ENCODE assay signal across 19 cellular contexts in genomic region chr6:45886776-45887175, GRCh38.
A peak's percentile ranks its signal among the peaks of the same experiment; 100 is the strongest.
DNase-seq lines count a peak whose midpoint lies in the region; ATAC-seq and TF ChIP-seq lines count a peak whose summit lies in the region.
"Had no signal": no experiment of that assay in that cellular context is flagged by ENCODE, and none has a peak within 500 bp of the region (broad histone marks: within the 10 kb centered on the region; RNA-seq: fewer than 3 reads in every experiment).

No MANE protein-coding gene starts in this region.

- H2AFZ ChIP-seq in GM23338: no peak overlapping the region
- no peak overlapping the region for H2AFZ ChIP-seq in H9 (ENCODE audit: low read length)
- no peak overlapping the region for H2AFZ ChIP-seq in neural progenitor cell (replicated peaks)

- H3K9me3 ChIP-seq in H9 (ENCODE audit: control insufficient read depth, low read depth, low read length): no peaks in the 10 kb centered on the region
- H3K9me3 ChIP-seq in right atrium auricular region: no peaks in the 10 kb centered on the region
- no peaks in the 10 kb centered on the region for H3K9me3 ChIP-seq in neural progenitor cell (ENCODE audit: low read depth)
- H3K9me3 ChIP-seq: BLaER1, HAP-1 had no signal

- no peak overlapping the region for H2BK15ac ChIP-seq in H9 (ENCODE audit: low read depth, low read length)

- H3K23ac ChIP-seq in H9 (ENCODE audit: insufficient read length, low read depth, low read length): no peak overlapping the region

- no peaks in the 10 kb centered on the region for H3K36me3 Mint-ChIP-seq in GM23338 (ENCODE audit: low read depth)
- no peaks in the 10 kb centered on the region for H3K36me3 Mint-ChIP-seq in endothelial cell (ENCODE audit: low read depth, unreplicated experiment)
- no peaks in the 10 kb centered on the region for H3K36me3 Mint-ChIP-seq in H9 (ENCODE audit: insufficient read depth in 1 of 3, low read depth in 3 of 3)
- no peaks in the 10 kb centered on the region for H3K36me3 Mint-ChIP-seq in neural progenitor cell
- H3K36me3 Mint-ChIP-seq: CD14-positive monocyte; CD4-positive, alpha-beta memory T cell had no signal

- H3K27ac Mint-ChIP-seq in GM23338: no peak overlapping the region
- H3K27ac Mint-ChIP-seq in endothelial cell (ENCODE audit: unreplicated experiment): no peak overlapping the region
- no peak overlapping the region for H3K27ac Mint-ChIP-seq in H9
- no peak overlapping the region for H3K27ac Mint-ChIP-seq in neural progenitor cell
- H3K27ac Mint-ChIP-seq: CD4-positive, alpha-beta memory T cell had no signal

- H3K14ac ChIP-seq in H9 (ENCODE audit: insufficient read depth, low read length): no peak overlapping the region

- no peaks in the 10 kb centered on the region for H4K20me1 ChIP-seq in GM23338 (replicated peaks; ENCODE audit: insufficient read depth)
- no peaks in the 10 kb centered on the region for H4K20me1 ChIP-seq in H9 (ENCODE audit: control insufficient read depth, insufficient read depth, insufficient read length)
- H4K20me1 ChIP-seq in neural progenitor cell (ENCODE audit: low read depth): no peaks in the 10 kb centered on the region
- H4K20me1 ChIP-seq: BLaER1 had no signal

- H3K4me3 Mint-ChIP-seq in GM23338 (no peak overlapping the region), endothelial cell (ENCODE audit: unreplicated experiment) (no peak overlapping the region), H9 (no peak overlapping the region), neural progenitor cell (no peak overlapping the region)
- H3K4me3 Mint-ChIP-seq: CD14-positive monocyte; CD4-positive, alpha-beta memory T cell had no signal

- H2AK5ac ChIP-seq in H9 (ENCODE audit: insufficient read length, low read length): no peak overlapping the region

- H3K9me3 Mint-ChIP-seq in GM23338 (no peaks in the 10 kb centered on the region), endothelial cell (ENCODE audit: unreplicated experiment) (no peaks in the 10 kb centered on the region), H9 (no peaks in the 10 kb centered on the region), neural progenitor cell (no peaks in the 10 kb centered on the region)

- no peak overlapping the region for H2BK5ac ChIP-seq in H9 (ENCODE audit: insufficient read length, low read length)

- H3K4me1 ChIP-seq in GM23338 (ENCODE audit: insufficient read depth) (no peaks in the 10 kb centered on the region), H9 (ENCODE audit: insufficient read depth, low read length) (no peaks in the 10 kb centered on the region), right atrium auricular region (no peaks in the 10 kb centered on the region), neural progenitor cell (peaks cover 5% of the 10 kb centered on the region)
- H3K4me1 ChIP-seq: BLaER1, HAP-1 had no signal

- no peaks in the 10 kb centered on the region for H3K23me2 ChIP-seq in H9 (ENCODE audit: insufficient read length, low read depth, low read length, poor library complexity, severe bottlenecking)

- no peak overlapping the region for H3K4me3 ChIP-seq in GM23338
- H3K4me3 ChIP-seq in right atrium auricular region: no peak overlapping the region
- H3K4me3 ChIP-seq in neural progenitor cell: no peak overlapping the region
- H3K4me3 ChIP-seq: BLaER1, GM12878, HAP-1 had no signal

- WGBS in H9 (ENCODE audit: extremely low coverage, insufficient read length, low lambda C conversion rate): no CpG with 5 or more reads among the region's 2 CpGs

- H3K36me3 ChIP-seq in GM23338 (ENCODE audit: insufficient read depth): no peaks in the 10 kb centered on the region
- H3K36me3 ChIP-seq in right atrium auricular region: no peaks in the 10 kb centered on the region
- H3K36me3 ChIP-seq in neural progenitor cell: no peaks in the 10 kb centered on the region
- H3K36me3 ChIP-seq: BLaER1, HAP-1 had no signal

- H4K8ac ChIP-seq in H9 (replicated peaks; ENCODE audit: insufficient read length, low read depth, low read length): no peak overlapping the region

- no peak overlapping the region for H2BK120ac ChIP-seq in H9 (ENCODE audit: low read depth, low read length, poor library complexity, severe bottlenecking)

- H3K4me1 Mint-ChIP-seq in GM23338 (peaks cover 4% of the 10 kb centered on the region; the same call in 1 of the 3 replicates), endothelial cell (ENCODE audit: unreplicated experiment) (peaks cover 7% of the 10 kb centered on the region), H9 (peaks cover 0 to 3% of the 10 kb centered on the region in 2 experiments; a peak in 1 of 4 replicates), neural progenitor cell (no peaks in the 10 kb centered on the region)
- H3K4me1 Mint-ChIP-seq: CD4-positive, alpha-beta memory T cell had no signal

- H3K9ac ChIP-seq in H9 (ENCODE audit: extremely low read depth, insufficient read length, low read length) (no peak overlapping the region), neural progenitor cell (no peak overlapping the region)
- H3K9ac ChIP-seq: BLaER1 had no signal

- no peak overlapping the region for H2BK12ac ChIP-seq in H9 (ENCODE audit: insufficient read length, low read depth, low read length)

- H3K27me3 Mint-ChIP-seq in GM23338 (ENCODE audit: insufficient read depth, low read depth, poor library complexity): no peaks in the 10 kb centered on the region
- no peaks in the 10 kb centered on the region for H3K27me3 Mint-ChIP-seq in endothelial cell (ENCODE audit: unreplicated experiment)
- H3K27me3 Mint-ChIP-seq in H9 (ENCODE audit: low read depth): no peaks in the 10 kb centered on the region
- no peaks in the 10 kb centered on the region for H3K27me3 Mint-ChIP-seq in neural progenitor cell (ENCODE audit: insufficient read depth, low read depth)

- no peak overlapping the region for H3K4ac ChIP-seq in H9 (ENCODE audit: low read depth, low read length)

- H3K27me3 ChIP-seq in GM23338 (ENCODE audit: insufficient read depth) (no peaks in the 10 kb centered on the region), H9 (ENCODE audit: insufficient read depth, low read length) (no peaks in the 10 kb centered on the region), right atrium auricular region (no peaks in the 10 kb centered on the region), neural progenitor cell (no peaks in the 10 kb centered on the region)
- H3K27me3 ChIP-seq: BLaER1 had no signal

- no peak overlapping the region for H4K91ac ChIP-seq in H9 (ENCODE audit: insufficient read length, low read depth, low read length)

- H3K9me2 ChIP-seq in GM23338 (ENCODE audit: insufficient read depth): peaks cover 26% of the 10 kb centered on the region

- DNase-seq in GM23338 (ENCODE audit: low spot score) (peak; percentile 15), endothelial cell (ENCODE audit: low spot score) (peak; percentile 9), myocyte (ENCODE audit: low read depth) (peak; percentile 5), H9 (no peak), right atrium auricular region (ENCODE audit: low spot score) (no peak), neural progenitor cell (ENCODE audit: low spot score) (no peak)
- DNase-seq: 8988T; Calu3; CD4-positive, alpha-beta memory T cell; DMS 273 treated with DMSO at 0.1 percent for 48 hours; DMS53; DND-41; EL; IMR-90 had no signal

- H3K79me2 ChIP-seq in GM23338 (replicated peaks; ENCODE audit: insufficient read depth): no peaks in the 10 kb centered on the region
- H3K79me2 ChIP-seq in H9 (ENCODE audit: insufficient read depth, low read length): no peaks in the 10 kb centered on the region
- H3K79me2 ChIP-seq in neural progenitor cell (ENCODE audit: low read depth): no peaks in the 10 kb centered on the region

- H3T11ph ChIP-seq in H9 (ENCODE audit: low read length): no peak overlapping the region

- H3K27ac ChIP-seq in GM23338 (ENCODE audit: low read depth) (no peak overlapping the region), H9 (ENCODE audit: insufficient read length, low read depth, low read length) (no peak overlapping the region), right atrium auricular region (no peak overlapping the region), neural progenitor cell (no peak overlapping the region)
- H3K27ac ChIP-seq: BLaER1 had no signal

- ATAC-seq in GM23338 (no peak), HG03139 (IDR thresholded peaks at IDR 0.05; ENCODE audit: unreplicated experiment) (no peak)
- ATAC-seq: GM12878 had no signal

- no peak overlapping the region for H2BK20ac ChIP-seq in H9 (ENCODE audit: low read depth, low read length, poor library complexity, severe bottlenecking)

- H3K4me2 ChIP-seq in GM23338 (no peak overlapping the region), H9 (ENCODE audit: insufficient read depth, insufficient read length, low read length) (no peak overlapping the region), neural progenitor cell (no peak overlapping the region)
- H3K4me2 ChIP-seq: BLaER1 had no signal

- no peak overlapping the region for H4K5ac ChIP-seq in H9 (ENCODE audit: insufficient read length, low read depth, low read length)

- no peak overlapping the region for H3K18ac ChIP-seq in H9 (ENCODE audit: insufficient read length, low read depth, low read length)

- H3K79me1 ChIP-seq in H9 (ENCODE audit: insufficient read depth, low read depth, low read length, poor library complexity, severe bottlenecking): no peaks in the 10 kb centered on the region

- TF ChIP-seq CTCF in GM23338 (conservative IDR thresholded peaks at IDR 0.05; ENCODE audit: low read depth in 2 of 2) (no peak), endothelial cell (IDR thresholded peaks at IDR 0.05; ENCODE audit: unreplicated experiment) (no peak), H9 (conservative IDR thresholded peaks at IDR 0.05) (no peak), right atrium auricular region (IDR thresholded peaks at IDR 0.05) (no peak), neural progenitor cell (IDR thresholded peaks at IDR 0.05) (no peak)

- H3F3A ChIP-seq in GM23338 (replicated peaks; ENCODE audit: low read depth) (no peaks in the 10 kb centered on the region), neural progenitor cell (ENCODE audit: low read depth) (no peaks in the 10 kb centered on the region)

- H3K56ac ChIP-seq in H9 (ENCODE audit: insufficient read length, low read depth, low read length): no peak overlapping the region

TF ChIP-seq in GM23338, 12 proteins besides CTCF, POLR2A, EP300 and RAD21:
- TF ChIP-seq ETS1 (IDR thresholded peaks at IDR 0.05): no peak
- TF ChIP-seq NANOG (IDR thresholded peaks at IDR 0.05; ENCODE audit: borderline replicate concordance): no peak
- no peak for TF ChIP-seq EZH2 (IDR thresholded peaks at IDR 0.05; ENCODE audit: low read depth, unreplicated experiment)

Comparison
In these comparisons a context has a peak if more than half of its experiments do, and no peak if none do; other contexts are left out.
1. DNase-seq: peak in GM23338 (single experiment), endothelial cell (single experiment) and myocyte (single experiment); none in H9 (single experiment), right atrium auricular region (single experiment) and neural progenitor cell (single experiment).